13 cellular contexts compared by ENCODE assay signal in genomic region chr3:16069149-16069922, GRCh38.
DNase-seq lines count a peak whose midpoint lies in the region; ATAC-seq, FAIRE-seq and TF ChIP-seq lines count a peak whose summit lies in the region.
"Had no signal": no experiment of that assay in that cellular context is flagged by ENCODE, and none has a peak within 500 bp of the region (broad histone marks: within the 10 kb centered on the region; RNA-seq: fewer than 3 reads in every experiment).

No MANE protein-coding gene starts in this region.

- no peaks in the 10 kb centered on the region for H3K9me1 ChIP-seq in endothelial cell of umbilical vein (replicated peaks; ENCODE audit: control insufficient read depth, extremely low read depth, insufficient read depth, low read length)

- 93% methylated on average over 6 of the region's 6 CpGs for WGBS in suprapubic skin

- H3K9ac ChIP-seq in PC-3 (ENCODE audit: low read length) = no peak overlapping the region
- peak overlapping the region; percentile 70 for H3K9ac ChIP-seq in endothelial cell of umbilical vein (replicated peaks; ENCODE audit: extremely low read depth, insufficient read depth, low read length)

- CTCF ChIA-PET in PC-3 (lab: Charles Lee) (interaction anchor here (0.6 to 1.0 kb wide), 4 partner anchors 9 to 179 kb away, joined by 3 to 4 read pairs (median 3); no protein-coding TSS in a partner anchor), endothelial cell of umbilical vein (lab: Charles Lee) (interaction anchor here (1.0 to 6.6 kb wide), 8 partner anchors 10 to 109 kb away, joined by 3 to 29 read pairs (median 5); no protein-coding TSS in a partner anchor)

- H3K36me3 ChIP-seq in PC-3 (ENCODE audit: low read depth, low read length) (no peaks in the 10 kb centered on the region), endothelial cell of umbilical vein (ENCODE audit: control insufficient read depth in 2 of 2, extremely low read depth in 1 of 2, insufficient read depth in 2 of 2, low read length in 2 of 2) (no peaks in the 10 kb centered on the region), suprapubic skin (no peaks in the 10 kb centered on the region)

- DNase-seq in DMS53 (lab: John Stamatoyannopoulos, UW) = peak; percentile 68
- DNase-seq in PC-3 = peak; percentile 97
- peak; percentile 72 for DNase-seq in endothelial cell of umbilical vein (ENCODE audit: low read depth, low spot score)
- DNase-seq in omental fat pad (ENCODE audit: low spot score) = no peak
- no peak for DNase-seq in suprapubic skin (ENCODE audit: low spot score in 2 of 2)
- DNase-seq in effector memory CD8-positive, alpha-beta T cell = no peak
- no peak for DNase-seq in KG1 (lab: John Stamatoyannopoulos, UW)
- DNase-seq: activated CD4-positive, alpha-beta T cell treated with anti-CD3 and anti-CD28 coated beads for 4 hours; erythroblast; NCI-H1105 treated with DMSO at 0.1 percent for 48 hours; stimulated activated CD4-positive, alpha-beta T cell treated with anti-CD3 and anti-CD28 coated beads, Interleukin-1b, Interleukin-23, amount 100 ng/mL, for 48 hours had no signal

- TF ChIP-seq CTCF in PC-3 (conservative IDR thresholded peaks at IDR 0.05; ENCODE audit: low read depth, low read length) (no peak), endothelial cell of umbilical vein (IDR thresholded peaks at IDR 0.05; ENCODE audit: extremely low read depth in 1 of 2, insufficient read depth in 1 of 2, low read depth in 1 of 2, low read length in 2 of 2) (no peak), omental fat pad (IDR thresholded peaks at IDR 0.05) (no peak), suprapubic skin (IDR thresholded peaks at IDR 0.05) (no peak)

- peaks cover 6 to 41% of the 10 kb centered on the region in 2 donors for H3K27me3 Mint-ChIP-seq in effector memory CD8-positive, alpha-beta T cell

- H4K20me1 ChIP-seq in PC-3 (ENCODE audit: low read length) (no peaks in the 10 kb centered on the region), endothelial cell of umbilical vein (replicated peaks; ENCODE audit: control insufficient read depth, extremely low read depth, insufficient read depth, low read length) (no peaks in the 10 kb centered on the region)

- ATAC-seq in PC-3 (peak; percentile 50), omental fat pad (ENCODE audit: low FRiP score) (peak; percentile 76), GM21786 (IDR thresholded peaks at IDR 0.05; ENCODE audit: unreplicated experiment) (no peak)
- ATAC-seq in effector memory CD8-positive, alpha-beta T cell (replicated peaks) = no peak

- peaks cover 24% of the 10 kb centered on the region for H3F3A ChIP-seq in PC-3 (ENCODE audit: low read length, unreplicated experiment)

- intact Hi-C loops in PC-3 (cut with micrococcal nuclease) (loop anchor here (1.0 to 2.0 kb wide), 2 partner anchors 9 to 71 kb away; no protein-coding TSS in a partner anchor), endothelial cell of umbilical vein (cut with micrococcal nuclease) (loop anchor here (1.0 to 5.0 kb wide), 5 partner anchors 9 to 413 kb away; no protein-coding TSS in a partner anchor)

- H3K4me3 ChIP-seq in PC-3 (ENCODE audit: low read length) = no peak overlapping the region
- H3K4me3 ChIP-seq in endothelial cell of umbilical vein (replicated peaks in 1 of 3; ENCODE audit: insufficient read depth in 1 of 3, low read depth in 1 of 3, low read length in 3 of 3) = no peak overlapping the region
- no peak overlapping the region for H3K4me3 ChIP-seq in suprapubic skin

- peaks cover 81% of the 10 kb centered on the region for H3K4me1 ChIP-seq in PC-3 (ENCODE audit: insufficient read depth, low read length)
- H3K4me1 ChIP-seq in endothelial cell of umbilical vein (ENCODE audit: control insufficient read depth, extremely low read depth, insufficient read depth, low read length) = peaks cover 66% of the 10 kb centered on the region
- H3K4me1 ChIP-seq in suprapubic skin = peaks cover 10% of the 10 kb centered on the region

- H3K9me3 Mint-ChIP-seq in effector memory CD8-positive, alpha-beta T cell = no peaks in the 10 kb centered on the region
- H3K9me3 Mint-ChIP-seq: activated naive CD4-positive, alpha-beta T cell treated with anti-CD3 and anti-CD28 coated beads, Interleukin-2, amount 50 U/mL, for 24 hours had no signal

- H3K4me2 ChIP-seq in PC-3 (ENCODE audit: low read length) = peak overlapping the region; percentile 57
- peak overlapping the region; percentile 9 for H3K4me2 ChIP-seq in endothelial cell of umbilical vein (ENCODE audit: insufficient read depth, low read length)

- TF ChIP-seq EP300 in suprapubic skin (IDR thresholded peaks at IDR 0.05) = no peak

- H3K36me3 Mint-ChIP-seq in effector memory CD8-positive, alpha-beta T cell (ENCODE audit: insufficient read depth) = no peaks in the 10 kb centered on the region
- H3K36me3 Mint-ChIP-seq: activated naive CD4-positive, alpha-beta T cell treated with anti-CD3 and anti-CD28 coated beads, Interleukin-2, amount 50 U/mL, for 24 hours had no signal

- no peaks in the 10 kb centered on the region for H3K27me3 ChIP-seq in PC-3 (ENCODE audit: low read length)
- no peaks in the 10 kb centered on the region for H3K27me3 ChIP-seq in endothelial cell of umbilical vein (ENCODE audit: control insufficient read depth in 2 of 2, insufficient read depth in 2 of 2, low read length in 2 of 2)
- H3K27me3 ChIP-seq in suprapubic skin = no peaks in the 10 kb centered on the region

- no peaks in the 10 kb centered on the region for H3K4me1 Mint-ChIP-seq in effector memory CD8-positive, alpha-beta T cell (ENCODE audit: low read depth in 2 of 2)
- H3K4me1 Mint-ChIP-seq: activated naive CD4-positive, alpha-beta T cell treated with anti-CD3 and anti-CD28 coated beads, Interleukin-2, amount 50 U/mL, for 24 hours had no signal

- dilution Hi-C loops in endothelial cell of umbilical vein (cut with MboI; ENCODE audit: extremely low pct_ligation_motif_present, low sequenced_read_pairs) = loop anchor here (25.0 kb wide), 1 partner anchor 432 kb away; no protein-coding TSS in a partner anchor

- H2AFZ ChIP-seq in PC-3 (ENCODE audit: low read length) = no peak overlapping the region
- no peak overlapping the region for H2AFZ ChIP-seq in endothelial cell of umbilical vein (ENCODE audit: low read depth, low read length)

- no peaks in the 10 kb centered on the region for H3K79me2 ChIP-seq in PC-3 (ENCODE audit: low read length)
- no peaks in the 10 kb centered on the region for H3K79me2 ChIP-seq in endothelial cell of umbilical vein (ENCODE audit: control insufficient read depth, insufficient read depth, low read length)

- peak; percentile 64 for FAIRE-seq in endothelial cell of umbilical vein (lab: Jason Lieb, UNC)

- TF ChIP-seq POLR2A in endothelial cell of umbilical vein (IDR thresholded peaks at IDR 0.05; ENCODE audit: low read depth, low read length) (no peak), suprapubic skin (IDR thresholded peaks at IDR 0.05) (no peak)

- no peak overlapping the region for H3K4me3 Mint-ChIP-seq in effector memory CD8-positive, alpha-beta T cell
- H3K4me3 Mint-ChIP-seq: activated naive CD4-positive, alpha-beta T cell treated with anti-CD3 and anti-CD28 coated beads, Interleukin-2, amount 50 U/mL, for 24 hours had no signal

- POLR2A ChIA-PET in PC-3 (lab: Charles Lee; ENCODE audit: unreplicated experiment) (interaction anchor here (0.5 kb wide), 1 partner anchor 71 kb away, joined by 3 read pairs; no protein-coding TSS in a partner anchor), endothelial cell of umbilical vein (lab: Charles Lee) (interaction anchor here (0.6 to 1.4 kb wide), 3 partner anchors 9 to 15 kb away, joined by 3 to 12 read pairs (median 3); no protein-coding TSS in a partner anchor)

- H3K27ac ChIP-seq in PC-3 (ENCODE audit: low read length) (peak overlapping the region; percentile 78), endothelial cell of umbilical vein (ENCODE audit: insufficient read depth, low read depth, low read length) (peak overlapping the region; percentile 80), suprapubic skin (no peak overlapping the region)

- BruUV-seq in PC-3 (replicated peaks; lab: Mats Ljungman, UMichigan) (TSS peak; percentile 62), endothelial cell of umbilical vein (replicated peaks; lab: Mats Ljungman, UMichigan) (TSS peak; percentile 52)

- H3K9me3 ChIP-seq in PC-3 (ENCODE audit: low read length) = no peaks in the 10 kb centered on the region
- H3K9me3 ChIP-seq in endothelial cell of umbilical vein (replicated peaks; ENCODE audit: control insufficient read depth, insufficient read depth, low read length) = no peaks in the 10 kb centered on the region
- H3K9me3 ChIP-seq in suprapubic skin = no peaks in the 10 kb centered on the region

- no peak overlapping the region for H3K27ac Mint-ChIP-seq in effector memory CD8-positive, alpha-beta T cell
- H3K27ac Mint-ChIP-seq: activated naive CD4-positive, alpha-beta T cell treated with anti-CD3 and anti-CD28 coated beads, Interleukin-2, amount 50 U/mL, for 24 hours had no signal

- H3K9me2 ChIP-seq in PC-3 (replicated peaks; ENCODE audit: low read length) = no peaks in the 10 kb centered on the region

TF ChIP-seq in endothelial cell of umbilical vein, 7 proteins besides CTCF, POLR2A, EP300 and RAD21:
- TF ChIP-seq GATA2 (IDR thresholded peaks at IDR 0.05; ENCODE audit: insufficient read depth, insufficient read length, low read depth, low read length) = peak; percentile 25
- TF ChIP-seq EZH2 (IDR thresholded peaks at IDR 0.05; ENCODE audit: borderline replicate concordance, low read depth, low read length, severe bottlenecking) = no peak
- no peak for TF ChIP-seq MYC (IDR thresholded peaks at IDR 0.05; ENCODE audit: low read depth, low read length)
- peak; percentile 92 for TF ChIP-seq JUN (IDR thresholded peaks at IDR 0.05; ENCODE audit: borderline replicate concordance, insufficient read depth, insufficient read length, low read depth)
- TF ChIP-seq MAX (IDR thresholded peaks at IDR 0.05; ENCODE audit: insufficient read depth, insufficient read length) = no peak
- TF ChIP-seq FOS (IDR thresholded peaks at IDR 0.05; ENCODE audit: borderline replicate concordance, insufficient read depth, low read length) = peak; percentile 85

Comparison
In these comparisons a context has a peak if more than half of its experiments do, and no peak if none do; other contexts are left out.
1. DNase-seq: peak in DMS53 (single experiment), PC-3 (single experiment) and endothelial cell of umbilical vein (single experiment); none in omental fat pad (single experiment), suprapubic skin (0 of 2), effector memory CD8-positive, alpha-beta T cell (0 of 3) and KG1 (single experiment).
2. ATAC-seq: peak in PC-3 (single experiment) and omental fat pad (single experiment); none in GM21786 (single experiment) and effector memory CD8-positive, alpha-beta T cell (single experiment).